ENCODE assay signal across 30 cellular contexts in genomic region chr2:163771596-163771995, GRCh38. TPM values are rescaled to one million over a fixed set of nuclear protein-coding genes. Genes with fewer than 3 reads are reported as not detected.
A peak's percentile ranks its signal among the peaks of the same experiment; 100 is the strongest.
DNase-seq lines count a peak whose midpoint lies in the region; ATAC-seq and TF ChIP-seq lines count a peak whose summit lies in the region.
"Had no signal": no experiment of that assay in that cellular context is flagged by ENCODE, and none has a peak within 500 bp of the region (broad histone marks: within the 10 kb centered on the region; RNA-seq: fewer than 3 reads in every experiment).

No MANE protein-coding gene starts in this region.

- intact Hi-C loops in esophagus muscularis mucosa (cut with DNase I): no loop called here

- H3K9ac ChIP-seq in SK-N-SH (no peak overlapping the region), endodermal cell (ENCODE audit: extremely low read depth, low read length, poor library complexity, severe bottlenecking) (no peak overlapping the region), GM23248 (no peak overlapping the region)

- WGBS in SK-N-SH (ENCODE audit: low lambda C conversion rate): 77% methylated on average over 4 of the region's 4 CpGs
- 83 to 100% methylated on average over 1 to 4 of the region's 4 CpGs for WGBS in endodermal cell (ENCODE audit: insufficient coverage in 1 of 2, insufficient read length in 1 of 2), 2 experiments
- 91% methylated on average over 4 of the region's 4 CpGs for WGBS in esophagus muscularis mucosa
- 89 to 91% methylated on average over 4 of the region's 4 CpGs for WGBS in GM23248 (ENCODE audit: low coverage in 1 of 2, low lambda C conversion rate in 2 of 2, missing lambda C conversion rate in 2 of 2), 2 experiments

- H3K79me2 ChIP-seq in SK-N-SH (ENCODE audit: insufficient read depth) (no peaks in the 10 kb centered on the region), GM23248 (ENCODE audit: insufficient read depth) (no peaks in the 10 kb centered on the region)

- H3F3A ChIP-seq in SK-N-SH (replicated peaks; ENCODE audit: insufficient read depth): peaks cover 19% of the 10 kb centered on the region
- H3F3A ChIP-seq in GM23248 (ENCODE audit: insufficient read depth): peaks cover 25% of the 10 kb centered on the region

- no peaks in the 10 kb centered on the region for H3K9me3 Mint-ChIP-seq in endodermal cell
- peaks cover 0 to 29% (median 11%) of the 10 kb centered on the region in 5 donors for H3K9me3 Mint-ChIP-seq in CD8-positive, alpha-beta memory T cell
- H3K9me3 Mint-ChIP-seq: H9, nephron progenitor cell had no signal

- H4K20me1 ChIP-seq in SK-N-SH (ENCODE audit: insufficient read depth) (no peaks in the 10 kb centered on the region), GM23248 (ENCODE audit: insufficient read depth) (no peaks in the 10 kb centered on the region)

- DNase-seq in SK-N-SH (no peak), RWPE1 (ENCODE audit: low spot score) (peak; percentile 68), islet precursor cell (peak; percentile 57), endodermal cell (no peak), esophagus muscularis mucosa (ENCODE audit: extremely low spot score) (no peak), GM23248 (no peak)
- DNase-seq in CD8-positive, alpha-beta memory T cell: no peak
- DNase-seq: activated CD4-positive, alpha-beta T cell treated with anti-CD3 and anti-CD28 coated beads for 48 hours; activated gamma-delta T cell; activated naive CD8-positive, alpha-beta T cell treated with anti-CD3 and anti-CD28 coated beads, Interleukin-2, amount 50 U/mL, for 24 hours; activated T-cell treated with anti-CD3 and anti-CD28 coated beads, Interleukin-2, amount 50 U/mL, for 1 hour; AML-193; CD4-positive, alpha-beta T cell; cerebellar nuclear complex; DMS 273 treated with DMSO at 0.1 percent for 48 hours; dorsolateral prefrontal cortex; glutamatergic neuron; H9; kidney; MM.1S; NCI-H1417 treated with DMSO at 0.1 percent for 48 hours; nephron progenitor cell; WERI-Rb-1 had no signal

- in situ Hi-C loops in GM23248 (cut with MboI): no loop called here

- TF ChIP-seq RAD21 in SK-N-SH (IDR thresholded peaks at IDR 0.05; ENCODE audit: low read length): no peak

- no peaks in the 10 kb centered on the region for H3K4me1 Mint-ChIP-seq in endodermal cell
- H3K4me1 Mint-ChIP-seq in CD8-positive, alpha-beta memory T cell: no peaks in the 10 kb centered on the region
- H3K4me1 Mint-ChIP-seq: activated naive CD8-positive, alpha-beta T cell treated with anti-CD3 and anti-CD28 coated beads, Interleukin-2, amount 50 U/mL, for 24 hours; H9; stimulated activated effector memory CD8-positive, alpha-beta T cell treated with anti-CD3 and anti-CD28 coated beads, Interleukin-12 subunit alpha, Interleukin-12 subunit beta, amount 100 ng/mL, for 72 hours had no signal

- H3K4me3 Mint-ChIP-seq in endodermal cell: no peak overlapping the region
- no peak overlapping the region for H3K4me3 Mint-ChIP-seq in CD8-positive, alpha-beta memory T cell
- H3K4me3 Mint-ChIP-seq: activated naive CD8-positive, alpha-beta T cell treated with anti-CD3 and anti-CD28 coated beads, Interleukin-2, amount 50 U/mL, for 24 hours; CD4-positive, alpha-beta T cell; H9; nephron progenitor cell; stimulated activated effector memory CD8-positive, alpha-beta T cell treated with anti-CD3 and anti-CD28 coated beads, Interleukin-12 subunit alpha, Interleukin-12 subunit beta, amount 100 ng/mL, for 72 hours had no signal

- no peak for TF ChIP-seq CTCF in SK-N-SH (IDR thresholded peaks at IDR 0.05)
- TF ChIP-seq CTCF in RWPE1 (conservative IDR thresholded peaks at IDR 0.05; ENCODE audit: low read depth): no peak
- no peak for TF ChIP-seq CTCF in endodermal cell (conservative IDR thresholded peaks at IDR 0.05)
- no peak for TF ChIP-seq CTCF in esophagus muscularis mucosa (IDR thresholded peaks at IDR 0.05)

- no peak overlapping the region for H3K27ac Mint-ChIP-seq in endodermal cell
- no peak overlapping the region for H3K27ac Mint-ChIP-seq in CD8-positive, alpha-beta memory T cell
- H3K27ac Mint-ChIP-seq: activated naive CD8-positive, alpha-beta T cell treated with anti-CD3 and anti-CD28 coated beads, Interleukin-2, amount 50 U/mL, for 24 hours; CD4-positive, alpha-beta T cell; H9; nephron progenitor cell; stimulated activated effector memory CD8-positive, alpha-beta T cell treated with anti-CD3 and anti-CD28 coated beads, Interleukin-12 subunit alpha, Interleukin-12 subunit beta, amount 100 ng/mL, for 72 hours had no signal

- CTCF ChIA-PET in SK-N-SH (lab: Yijun Ruan, JAX) (no interaction called here), RWPE1 (lab: Yijun Ruan, JAX) (no interaction called here)
- CTCF ChIA-PET in CD8-positive, alpha-beta memory T cell (lab: Charles Lee): no interaction called here

- H3K36me3 ChIP-seq in SK-N-SH (replicated peaks in 1 of 2; ENCODE audit: control insufficient read depth in 1 of 2, insufficient read depth in 2 of 2, low read length in 1 of 2): no peaks in the 10 kb centered on the region
- H3K36me3 ChIP-seq in endodermal cell (ENCODE audit: control insufficient read depth, insufficient read depth, low read length): no peaks in the 10 kb centered on the region
- H3K36me3 ChIP-seq in esophagus muscularis mucosa: no peaks in the 10 kb centered on the region
- H3K36me3 ChIP-seq in GM23248 (ENCODE audit: low read depth): no peaks in the 10 kb centered on the region
- no peaks in the 10 kb centered on the region for H3K36me3 ChIP-seq in CD8-positive, alpha-beta memory T cell (ENCODE audit: insufficient read depth, low read length)
- H3K36me3 ChIP-seq: WERI-Rb-1 had no signal

- H2AFZ ChIP-seq in SK-N-SH (ENCODE audit: low read depth): peak overlapping the region; percentile 13; the same call in 1 of the 2 replicates
- no peak overlapping the region for H2AFZ ChIP-seq in GM23248

- H3K9me3 ChIP-seq in SK-N-SH (no peaks in the 10 kb centered on the region), endodermal cell (ENCODE audit: control insufficient read depth, low read length) (no peaks in the 10 kb centered on the region), esophagus muscularis mucosa (no peaks in the 10 kb centered on the region), GM23248 (ENCODE audit: low read depth) (no peaks in the 10 kb centered on the region)
- H3K9me3 ChIP-seq in CD8-positive, alpha-beta memory T cell (ENCODE audit: low read length): no peaks in the 10 kb centered on the region

- H3K4me2 ChIP-seq in SK-N-SH (no peak overlapping the region), GM23248 (ENCODE audit: unreplicated experiment) (no peak overlapping the region)

- TF ChIP-seq EP300 in SK-N-SH (IDR thresholded peaks at IDR 0.05; ENCODE audit: borderline replicate concordance in 1 of 2, low read depth in 1 of 2, low read length in 1 of 2) (no peak), esophagus muscularis mucosa (IDR thresholded peaks at IDR 0.05) (no peak)

- ATAC-seq in SK-N-SH treated with all-trans-retinoic acid at 6 μM for 48 hours: no peak
- ATAC-seq: activated naive CD8-positive, alpha-beta T cell treated with anti-CD3 and anti-CD28 coated beads, Interleukin-2, amount 50 U/mL, for 24 hours; K562; stimulated activated effector memory CD8-positive, alpha-beta T cell treated with anti-CD3 and anti-CD28 coated beads, Interleukin-12 subunit alpha, Interleukin-12 subunit beta, amount 100 ng/mL, for 72 hours had no signal

- no peak for TF ChIP-seq POLR2A in esophagus muscularis mucosa (IDR thresholded peaks at IDR 0.05; ENCODE audit: low read depth)

- no peaks in the 10 kb centered on the region; a peak in 1 of 4 replicates for H3K4me1 ChIP-seq in SK-N-SH (ENCODE audit: control insufficient read depth in 1 of 2, insufficient read depth in 2 of 2, low read depth in 1 of 2, low read length in 1 of 2)
- no peaks in the 10 kb centered on the region for H3K4me1 ChIP-seq in endodermal cell (ENCODE audit: control insufficient read depth, insufficient read depth, low read length)
- peaks cover 0 to 6% (median 1%) of the 10 kb centered on the region in 4 donors for H3K4me1 ChIP-seq in esophagus muscularis mucosa
- peaks cover 23% of the 10 kb centered on the region for H3K4me1 ChIP-seq in GM23248 (ENCODE audit: insufficient read depth)
- no peaks in the 10 kb centered on the region for H3K4me1 ChIP-seq in CD8-positive, alpha-beta memory T cell (ENCODE audit: insufficient read depth, low read length)

- H3K27me3 ChIP-seq in SK-N-SH (ENCODE audit: insufficient read depth): no peaks in the 10 kb centered on the region
- H3K27me3 ChIP-seq in endodermal cell (ENCODE audit: control insufficient read depth, insufficient read depth, low read length, poor library complexity, severe bottlenecking): no peaks in the 10 kb centered on the region
- H3K27me3 ChIP-seq in esophagus muscularis mucosa: no peaks in the 10 kb centered on the region
- H3K27me3 ChIP-seq in GM23248 (replicated peaks; ENCODE audit: insufficient read depth): no peaks in the 10 kb centered on the region
- no peaks in the 10 kb centered on the region for H3K27me3 ChIP-seq in CD8-positive, alpha-beta memory T cell (ENCODE audit: insufficient read depth, low read length, poor library complexity, severe bottlenecking)
- H3K27me3 ChIP-seq: dorsolateral prefrontal cortex had no signal

- H3K27ac ChIP-seq in SK-N-SH (ENCODE audit: low read depth in 2 of 2, low read length in 1 of 2) (no peak overlapping the region), RWPE1 (no peak overlapping the region), endodermal cell (ENCODE audit: low read depth, low read length) (no peak overlapping the region), esophagus muscularis mucosa (replicated peaks in 1 of 4) (no peak overlapping the region), GM23248 (no peak overlapping the region)
- no peak overlapping the region for H3K27ac ChIP-seq in CD8-positive, alpha-beta memory T cell (ENCODE audit: low read depth, low read length)
- H3K27ac ChIP-seq: 22Rv1, dorsolateral prefrontal cortex, WERI-Rb-1 had no signal

- no peaks in the 10 kb centered on the region for H3K27me3 Mint-ChIP-seq in endodermal cell (ENCODE audit: insufficient read depth)
- H3K27me3 Mint-ChIP-seq in CD8-positive, alpha-beta memory T cell: no peaks in the 10 kb centered on the region
- H3K27me3 Mint-ChIP-seq: activated naive CD8-positive, alpha-beta T cell treated with anti-CD3 and anti-CD28 coated beads, Interleukin-2, amount 50 U/mL, for 24 hours; CD4-positive, alpha-beta T cell had no signal

- POLR2A ChIA-PET in SK-N-SH (lab: Yijun Ruan, JAX) (no interaction called here), RWPE1 (lab: Yijun Ruan, JAX; ENCODE audit: low non-redundant PET) (no interaction called here)
- POLR2A ChIA-PET in CD8-positive, alpha-beta memory T cell (lab: Charles Lee): no interaction called here

- H3K4me3 ChIP-seq in SK-N-SH (ENCODE audit: low read depth in 2 of 2, low read length in 1 of 2) (no peak overlapping the region), endodermal cell (ENCODE audit: low read length) (no peak overlapping the region), esophagus muscularis mucosa (no peak overlapping the region), GM23248 (no peak overlapping the region)
- H3K4me3 ChIP-seq in CD8-positive, alpha-beta memory T cell (ENCODE audit: low read length): no peak overlapping the region
- H3K4me3 ChIP-seq: dorsolateral prefrontal cortex, K562 had no signal

- H3K36me3 Mint-ChIP-seq in endodermal cell (ENCODE audit: low read depth): no peaks in the 10 kb centered on the region
- no peaks in the 10 kb centered on the region for H3K36me3 Mint-ChIP-seq in CD8-positive, alpha-beta memory T cell
- H3K36me3 Mint-ChIP-seq: stimulated activated effector memory CD8-positive, alpha-beta T cell treated with anti-CD3 and anti-CD28 coated beads, Interleukin-12 subunit alpha, Interleukin-12 subunit beta, amount 100 ng/mL, for 72 hours had no signal

- H3K9me2 ChIP-seq in SK-N-SH: no peaks in the 10 kb centered on the region
- no peaks in the 10 kb centered on the region for H3K9me2 ChIP-seq in GM23248 (ENCODE audit: insufficient read depth)

RNA-seq across cellular contexts. Expression of gene FIGN, which starts 35.8 kb away (rescaled TPM):
- polyA plus RNA-seq in SK-N-SH (2012; rRNA removed) (0.74 and 0.75 TPM in 2 replicates), GM23248 (2016; fragmentation: Nextera tagmentation; extraction: Ambion mirVana) (1.8 and 2.6 TPM in 2 replicates)
- 0.56 and 0.63 TPM in 2 replicates for polyA plus RNA-seq in SK-N-SH (2012; cell fraction: cytosol; rRNA removed)
- polyA plus RNA-seq in SK-N-SH (2012; cell fraction: nucleus; rRNA removed): 0.83 and 2.0 TPM in 2 replicates
- total RNA-seq in endodermal cell (10 to 100 TPM; 18.6 to 20.5 TPM), esophagus muscularis mucosa (10 to 100 TPM in 3 of 4 donors, 1 to 10 TPM in 1; 5.8 to 12.0 (median 11.1) TPM)
- 28.1 TPM for polyA plus RNA-seq in endodermal cell (2013, experiment 1 of 2)
- 27.9 TPM for polyA plus RNA-seq in endodermal cell (2013, experiment 2 of 2)
- 0.51 and 0.76 TPM in 2 replicates for total RNA-seq in GM23248 (2014; rRNA removed; shearing (Covaris generic))
- total RNA-seq in CD8-positive, alpha-beta memory T cell: not detected
- not detected for polyA plus RNA-seq in CD8-positive, alpha-beta memory T cell
- total RNA-seq: activated CD8-positive, alpha-beta memory T cell treated with anti-CD3 and anti-CD28 coated beads for 36 hours; CD4-positive, alpha-beta T cell; HT-29; OCI-LY7 had no signal
- polyA plus RNA-seq: K562 had no signal

Comparison
In these comparisons a context has a peak if more than half of its experiments do, and no peak if none do; other contexts are left out.
1. DNase-seq: peak in RWPE1 (single experiment) and islet precursor cell (single experiment); none in SK-N-SH (single experiment), endodermal cell (single experiment), esophagus muscularis mucosa (single experiment), GM23248 (single experiment) and CD8-positive, alpha-beta memory T cell (0 of 5).